15 cellular contexts compared by ENCODE assay signal in genomic region chr22:27705391-27706080, GRCh38.
A peak's percentile ranks its signal among the peaks of the same experiment; 100 is the strongest.
DNase-seq lines count a peak whose midpoint lies in the region; ATAC-seq, FAIRE-seq and TF ChIP-seq lines count a peak whose summit lies in the region.
"Had no signal": no experiment of that assay in that cellular context is flagged by ENCODE, and none has a peak within 500 bp of the region (broad histone marks: within the 10 kb centered on the region; RNA-seq: fewer than 3 reads in every experiment).

No MANE protein-coding gene starts in this region.

- no peak for TF ChIP-seq CTCF in HepG2 (CRISPR knock-in tag; IDR thresholded peaks at IDR 0.05)
- no peak for TF ChIP-seq CTCF in right lobe of liver (IDR thresholded peaks at IDR 0.05)
- no peak for TF ChIP-seq CTCF in RWPE1 (conservative IDR thresholded peaks at IDR 0.05; ENCODE audit: low read depth)
- TF ChIP-seq CTCF in endothelial cell of umbilical vein (IDR thresholded peaks at IDR 0.05; ENCODE audit: extremely low read depth in 1 of 2, insufficient read depth in 1 of 2, low read depth in 1 of 2, low read length in 2 of 2) = no peak

- H3K9me3 ChIP-seq in HepG2 (ENCODE audit: low read length) (no peaks in the 10 kb centered on the region), right lobe of liver (no peaks in the 10 kb centered on the region), endothelial cell of umbilical vein (replicated peaks; ENCODE audit: control insufficient read depth, insufficient read depth, low read length) (no peaks in the 10 kb centered on the region)

- H3K4me2 ChIP-seq in HepG2 (ENCODE audit: low read depth, low read length) (no peak overlapping the region; the same call in 1 of the 2 replicates), endothelial cell of umbilical vein (ENCODE audit: insufficient read depth, low read length) (no peak overlapping the region)

- TF ChIP-seq POLR2A in HepG2 (IDR thresholded peaks at IDR 0.05; ENCODE audit: insufficient read depth in 1 of 2, low read depth in 2 of 2, low read length in 2 of 2) = no peak
- no peak for TF ChIP-seq POLR2A in right lobe of liver (IDR thresholded peaks at IDR 0.05)
- TF ChIP-seq POLR2A in endothelial cell of umbilical vein (IDR thresholded peaks at IDR 0.05; ENCODE audit: low read depth, low read length) = no peak

- H4K20me1 ChIP-seq in HepG2 (ENCODE audit: insufficient read depth, low read length) = no peaks in the 10 kb centered on the region
- H4K20me1 ChIP-seq in endothelial cell of umbilical vein (replicated peaks; ENCODE audit: control insufficient read depth, extremely low read depth, insufficient read depth, low read length) = no peaks in the 10 kb centered on the region
- H4K20me1 ChIP-seq: BLaER1 treated with 17β-estradiol and CSF1 and Interleukin-3, amounts not matched to agents 10 nM and 100 nM had no signal

- CTCF ChIA-PET in HepG2 (lab: Yijun Ruan, JAX; ENCODE audit: low intra/inter-chr PET ratio, low total read pairs) (no interaction called here), RWPE1 (lab: Yijun Ruan, JAX) (no interaction called here), endothelial cell of umbilical vein (lab: Charles Lee) (interaction anchor here (0.6 kb wide), 1 partner anchor 1263 kb away, joined by 3 read pairs; no protein-coding TSS in a partner anchor)

- no peak overlapping the region for H3K27ac ChIP-seq in HepG2 (ENCODE audit: extremely low read length, insufficient read depth, low read length)
- no peak overlapping the region for H3K27ac ChIP-seq in right lobe of liver
- H3K27ac ChIP-seq in RWPE1 = peak overlapping the region; percentile 17; the same call in 1 of the 2 replicates
- H3K27ac ChIP-seq in endothelial cell of umbilical vein (ENCODE audit: insufficient read depth, low read depth, low read length) = no peak overlapping the region
- H3K27ac ChIP-seq: BLaER1 treated with 17β-estradiol and CSF1 and Interleukin-3, amounts not matched to agents 10 nM and 100 nM had no signal

- peaks cover 10% of the 10 kb centered on the region for H3K4me1 ChIP-seq in HepG2 (ENCODE audit: insufficient read depth, low read length)
- H3K4me1 ChIP-seq in right lobe of liver = no peaks in the 10 kb centered on the region
- no peaks in the 10 kb centered on the region for H3K4me1 ChIP-seq in endothelial cell of umbilical vein (ENCODE audit: control insufficient read depth, extremely low read depth, insufficient read depth, low read length)

- dilution Hi-C loops in endothelial cell of umbilical vein (cut with MboI; ENCODE audit: extremely low pct_ligation_motif_present, low sequenced_read_pairs) = no loop called here

- peak; percentile 43 for DNase-seq in HepG2 (ENCODE audit: low spot score)
- no peak for DNase-seq in right lobe of liver
- no peak for DNase-seq in RWPE1 (ENCODE audit: low spot score)
- peak; percentile 61 for DNase-seq in endothelial cell of umbilical vein (ENCODE audit: low read depth, low spot score)
- DNase-seq in urothelium cell line (ENCODE audit: low spot score) = no peak
- DNase-seq in cerebellar nuclear complex (lab: John Stamatoyannopoulos, UW) = no peak
- DNase-seq: HCEC 1CT; NCI-H1048; NCI-H146; NCI-H2081 treated with DMSO at 0.1 percent for 48 hours; NK-92 treated with Interleukin-12 subunit alpha and Interleukin-12 subunit beta, amount 100 ng/mL, for 24 hours; T-helper 1 cell had no signal

- ATAC-seq in HepG2 (no peak; the same call in 2 of the 3 replicates), right lobe of liver (no peak), GM21786 (IDR thresholded peaks at IDR 0.05; ENCODE audit: unreplicated experiment) (no peak), GM18517 (IDR thresholded peaks at IDR 0.05; ENCODE audit: unreplicated experiment) (no peak)

- H3K79me2 ChIP-seq in HepG2 (ENCODE audit: insufficient read depth, low read length) (no peaks in the 10 kb centered on the region), endothelial cell of umbilical vein (ENCODE audit: control insufficient read depth, insufficient read depth, low read length) (no peaks in the 10 kb centered on the region)

- WGBS in HepG2 (ENCODE audit: low lambda C conversion rate) = 37% methylated on average over 12 of the region's 12 CpGs
- WGBS in right lobe of liver (ENCODE audit: insufficient coverage, low coverage, low lambda C conversion rate, missing lambda C conversion rate) = 52% methylated on average over 12 of the region's 12 CpGs

- BruUV-seq in HepG2 (replicated peaks; lab: Mats Ljungman, UMichigan) (no TSS peak), endothelial cell of umbilical vein (replicated peaks; lab: Mats Ljungman, UMichigan) (no TSS peak)

- TF ChIP-seq RAD21 in HepG2 (CRISPR knock-in tag; IDR thresholded peaks at IDR 0.05) = no peak

- POLR2A ChIA-PET in HepG2 (lab: Yijun Ruan, JAX) (interaction anchor here (1.1 kb wide), 1 partner anchor 35 kb away, joined by 3 read pairs; no protein-coding TSS in a partner anchor), RWPE1 (lab: Yijun Ruan, JAX; ENCODE audit: low non-redundant PET) (no interaction called here), endothelial cell of umbilical vein (lab: Charles Lee) (no interaction called here)

- H3K36me3 ChIP-seq in HepG2 (replicated peaks in 1 of 2; ENCODE audit: control insufficient read depth in 1 of 2, insufficient read depth in 2 of 2, low read length in 2 of 2) (no peaks in the 10 kb centered on the region), right lobe of liver (no peaks in the 10 kb centered on the region), endothelial cell of umbilical vein (ENCODE audit: control insufficient read depth in 2 of 2, extremely low read depth in 1 of 2, insufficient read depth in 2 of 2, low read length in 2 of 2) (no peaks in the 10 kb centered on the region)

- TF ChIP-seq EP300 in HepG2 (IDR thresholded peaks at IDR 0.05; ENCODE audit: low read depth in 2 of 2, low read length in 2 of 2) (no peak), HepG2 (CRISPR knock-in tag; IDR thresholded peaks at IDR 0.05; ENCODE audit: borderline replicate concordance) (no peak)

- H2AFZ ChIP-seq in HepG2 (ENCODE audit: low read length) (no peak overlapping the region), endothelial cell of umbilical vein (ENCODE audit: low read depth, low read length) (no peak overlapping the region)

- in situ Hi-C loops in HepG2 (cut with HindIII; ENCODE audit: extremely low pct_ligation_motif_present, low pct_unique_long_range_greater_than_20kb) = no loop called here

- peak; percentile 69 for FAIRE-seq in HepG2 (lab: Jason Lieb, UNC)
- no peak for FAIRE-seq in endothelial cell of umbilical vein (lab: Jason Lieb, UNC)
- peak; percentile 80 for FAIRE-seq in urothelium cell line (lab: Jason Lieb, UNC)

- H3K27me3 ChIP-seq in HepG2 (ENCODE audit: control insufficient read depth in 1 of 2, insufficient read depth in 2 of 2, low read length in 2 of 2) (peaks cover 2 to 22% of the 10 kb centered on the region in 2 experiments; a peak in 2 of 5 replicates), right lobe of liver (no peaks in the 10 kb centered on the region), endothelial cell of umbilical vein (ENCODE audit: control insufficient read depth in 2 of 2, insufficient read depth in 2 of 2, low read length in 2 of 2) (no peaks in the 10 kb centered on the region)
- H3K27me3 ChIP-seq: BLaER1 treated with 17β-estradiol and CSF1 and Interleukin-3, amounts not matched to agents 10 nM and 100 nM had no signal

- H3K4me3 ChIP-seq in HepG2 (replicated peaks in 1 of 3; ENCODE audit: insufficient read depth in 1 of 3, low read depth in 2 of 3, low read length in 3 of 3) (no peak overlapping the region), right lobe of liver (no peak overlapping the region), endothelial cell of umbilical vein (replicated peaks in 1 of 3; ENCODE audit: insufficient read depth in 1 of 3, low read depth in 1 of 3, low read length in 3 of 3) (no peak overlapping the region)
- H3K4me3 ChIP-seq: BLaER1 treated with 17β-estradiol and CSF1 and Interleukin-3, amounts not matched to agents 10 nM and 100 nM had no signal

- H3K9ac ChIP-seq in HepG2 (ENCODE audit: insufficient read depth, low read depth, low read length) = no peak overlapping the region
- H3K9ac ChIP-seq in endothelial cell of umbilical vein (replicated peaks; ENCODE audit: extremely low read depth, insufficient read depth, low read length) = no peak overlapping the region
- H3K9ac ChIP-seq: BLaER1 treated with 17β-estradiol and CSF1 and Interleukin-3, amounts not matched to agents 10 nM and 100 nM had no signal

- no peaks in the 10 kb centered on the region for H3K9me1 ChIP-seq in endothelial cell of umbilical vein (replicated peaks; ENCODE audit: control insufficient read depth, extremely low read depth, insufficient read depth, low read length)

- intact Hi-C loops in HepG2 (cut with micrococcal nuclease; ENCODE audit: unreplicated experiment) (no loop called here), right lobe of liver (cut with DNase I) (no loop called here), endothelial cell of umbilical vein (cut with micrococcal nuclease) (no loop called here)

TF ChIP-seq in HepG2, 621 proteins besides CTCF, POLR2A, EP300 and RAD21 (continues in another document):
- TF ChIP-seq PAX8 (CRISPR knock-in tag; IDR thresholded peaks at IDR 0.05; ENCODE audit: borderline replicate concordance) = no peak
- peak; percentile 59; the same call in 1 of the 2 replicates for TF ChIP-seq MAFF (IDR thresholded peaks at IDR 0.05; ENCODE audit: low read depth, low read length)
- peak in 1 of 2 experiments; percentile 93; a peak in 2 of 4 replicates for TF ChIP-seq ATF4 (CRISPR knock-in tag; IDR thresholded peaks at IDR 0.05)
- TF ChIP-seq CEBPB (IDR thresholded peaks at IDR 0.05; ENCODE audit: borderline replicate concordance, low read depth, low read length) = peak; percentile 55

TF ChIP-seq in endothelial cell of umbilical vein, 7 proteins besides CTCF, POLR2A, EP300 and RAD21:
- TF ChIP-seq MAX (IDR thresholded peaks at IDR 0.05; ENCODE audit: insufficient read depth, insufficient read length) (no peak), EZH2 (IDR thresholded peaks at IDR 0.05; ENCODE audit: borderline replicate concordance, low read depth, low read length, severe bottlenecking) (no peak), POLR2AphosphoS5 (IDR thresholded peaks at IDR 0.05; ENCODE audit: insufficient read depth, low read depth, low read length) (no peak), GATA2 (IDR thresholded peaks at IDR 0.05; ENCODE audit: insufficient read depth, insufficient read length, low read depth, low read length) (no peak), MYC (IDR thresholded peaks at IDR 0.05; ENCODE audit: low read depth, low read length) (no peak), FOS (IDR thresholded peaks at IDR 0.05; ENCODE audit: borderline replicate concordance, insufficient read depth, low read length) (no peak), JUN (IDR thresholded peaks at IDR 0.05; ENCODE audit: borderline replicate concordance, insufficient read depth, insufficient read length, low read depth) (no peak)

Comparison
In these comparisons a context has a peak if more than half of its experiments do, and no peak if none do; other contexts are left out.
1. DNase-seq: peak in HepG2 (single experiment) and endothelial cell of umbilical vein (single experiment); none in right lobe of liver (0 of 3), RWPE1 (single experiment), urothelium cell line (single experiment) and cerebellar nuclear complex (0 of 2).